9 cellular contexts compared by ENCODE assay signal in the genomic region with DNA sequence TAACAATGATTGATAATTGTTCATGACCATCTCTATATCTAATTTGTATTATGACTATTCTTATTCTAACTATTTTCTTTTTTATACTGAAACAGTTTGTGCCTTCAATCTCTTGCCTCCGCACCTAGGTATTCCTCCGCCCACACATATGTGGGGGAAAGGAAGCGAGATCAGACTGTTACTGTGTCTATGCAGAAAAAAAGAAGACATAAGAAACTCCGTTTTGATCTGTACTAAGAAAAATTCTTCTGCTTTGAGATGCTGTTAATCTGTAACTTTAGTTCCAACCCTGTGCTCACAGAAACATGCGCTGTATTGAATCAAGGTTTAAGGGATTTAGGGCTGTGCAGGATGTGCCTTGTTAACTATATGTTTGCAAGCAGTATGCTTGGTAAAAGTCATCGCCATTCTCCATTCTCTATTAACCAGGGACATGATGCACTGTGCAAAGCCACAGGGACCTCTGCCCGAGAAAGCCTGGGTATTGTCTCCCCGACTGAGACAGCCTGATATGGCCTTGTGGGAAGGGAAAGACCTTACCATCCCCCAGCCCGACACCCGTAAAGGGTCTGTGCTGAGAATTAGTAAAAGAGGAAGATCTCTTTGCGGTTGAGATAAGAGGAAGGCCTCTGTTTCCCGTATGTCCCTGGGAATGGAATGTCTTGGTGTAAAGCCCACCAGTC. TPM values are rescaled to one million over a fixed set of nuclear protein-coding genes. Genes with fewer than 3 reads are reported as not detected.
DNase-seq lines count a peak whose midpoint lies in the region; FAIRE-seq and TF ChIP-seq lines count a peak whose summit lies in the region.
"Had no signal": no experiment of that assay in that cellular context is flagged by ENCODE, and none has a peak within 500 bp of the region (broad histone marks: within the 10 kb centered on the region; RNA-seq: fewer than 3 reads in every experiment).

No MANE protein-coding gene starts in this region.

- H3K36me3 ChIP-seq in colonic mucosa: no peaks in the 10 kb centered on the region

- TF ChIP-seq CTCF in GM12875 (IDR thresholded peaks at IDR 0.05; ENCODE audit: borderline replicate concordance, insufficient read depth, low read depth, low read length) (no peak), colonic mucosa (IDR thresholded peaks at IDR 0.05) (no peak)

- peak; percentile 54 for FAIRE-seq in RCC 7860 (lab: Jason Lieb, UNC)

- no peaks in the 10 kb centered on the region for H3K9me3 ChIP-seq in colonic mucosa

- H3K27ac ChIP-seq in colonic mucosa: no peak overlapping the region

- peaks cover 13% of the 10 kb centered on the region for H3K4me1 ChIP-seq in colonic mucosa

- H3K9ac ChIP-seq in colonic mucosa (ENCODE audit: low read depth in 2 of 2, low read length in 2 of 2): no peak overlapping the region

- peak overlapping the region; percentile 7 for H3K4me3 ChIP-seq in GM12875 (ENCODE audit: low read depth, low read length)
- H3K4me3 ChIP-seq in colonic mucosa: peak overlapping the region; percentile 7
- H3K4me3 ChIP-seq: lung had no signal

- no peaks in the 10 kb centered on the region for H3K27me3 ChIP-seq in colonic mucosa

- peak; percentile 39 for DNase-seq in RCC 7860 (ENCODE audit: low spot score)
- DNase-seq in colonic mucosa: no peak
- peak; percentile 78 for DNase-seq in renal cortical epithelial cell (ENCODE audit: low read depth)
- DNase-seq in dedifferentiated amniotic fluid mesenchymal stem cell (ENCODE audit: extremely low spot score): no peak
- DNase-seq in DMS153 (lab: John Stamatoyannopoulos, UW): no peak
- DNase-seq in epidermal melanocyte (ENCODE audit: insufficient read length, low spot score): no peak
- DNase-seq: effector CD4-positive, alpha-beta T cell had no signal

- intact Hi-C loops in colonic mucosa (cut with DNase I): no loop called here

RNA-seq across cellular contexts. Expression of gene SCYL1, which starts 2.1 kb away (rescaled TPM):
- total RNA-seq in colonic mucosa: 10 to 100 TPM; 59.2 to 84.1 TPM
- total RNA-seq in renal cortical epithelial cell: 48.8 and 57.2 TPM in 2 replicates

RNA-seq across cellular contexts. Expression of gene MALAT1, which starts 23.9 kb away (rescaled TPM):
- total RNA-seq in colonic mucosa (1,000 to 10,000 TPM; 4,716 to 6,071 TPM), renal cortical epithelial cell (3,367 and 12,764 TPM in 2 replicates)

RNA-seq across cellular contexts. Expression of gene LTBP3, which starts 35.4 kb away (rescaled TPM):
- total RNA-seq in colonic mucosa (10 to 100 TPM; 27.3 to 31.1 TPM), renal cortical epithelial cell (11.6 and 82.8 TPM in 2 replicates)

RNA-seq across cellular contexts. Expression of gene ZNRD2, which starts 47.5 kb away (rescaled TPM):
- 10 to 100 TPM; 16.6 to 30.8 TPM for total RNA-seq in colonic mucosa
- 33.8 and 53.1 TPM in 2 replicates for total RNA-seq in renal cortical epithelial cell

RNA-seq across cellular contexts. Expression of gene FAM89B, which starts 49.6 kb away (rescaled TPM):
- total RNA-seq in colonic mucosa (10 to 100 TPM; 27.4 to 32.2 TPM), renal cortical epithelial cell (10.1 and 14.8 TPM in 2 replicates)

Comparison
In these comparisons a context has a peak if more than half of its experiments do, and no peak if none do; other contexts are left out.
1. DNase-seq: peak in RCC 7860 (single experiment) and renal cortical epithelial cell (single experiment); none in colonic mucosa (single experiment), dedifferentiated amniotic fluid mesenchymal stem cell (single experiment), DMS153 (single experiment) and epidermal melanocyte (single experiment).